In genomic region chr1:25232866-25233784, GRCh38 we compare ENCODE assay signal across 8 cellular contexts. TPM values are rescaled to one million over a fixed set of nuclear protein-coding genes. Genes with fewer than 3 reads are reported as not detected.
DNase-seq lines count a peak whose midpoint lies in the region; ATAC-seq and TF ChIP-seq lines count a peak whose summit lies in the region.

No MANE protein-coding gene starts in this region.

- H3K4me3 Mint-ChIP-seq in activated CD8-positive, alpha-beta T cell treated with anti-CD3 and anti-CD28 coated beads, Interleukin-2, amount 10 ng/mL, durations not matched to agents 7 days and 5 days, result no peak overlapping the region
- H3K4me3 Mint-ChIP-seq in stimulated activated naive CD8-positive, alpha-beta T cell treated with anti-CD3 and anti-CD28 coated beads, Interleukin-15, amount 100 ng/mL, for 72 hours, result no peak overlapping the region

- POLR2A ChIA-PET in A673 (lab: Charles Lee; ENCODE audit: low non-redundant PET), result interaction anchor here (1.7 kb wide), 1 partner anchor 15 kb away, joined by 8 read pairs; the partner anchor contains the start of gene RSRP1
- POLR2A ChIA-PET in activated CD8-positive, alpha-beta T cell treated with anti-CD3 and anti-CD28 coated beads, Interleukin-2, amount 10 ng/mL, durations not matched to agents 7 days and 5 days (lab: Charles Lee), result interaction anchor here (0.5 to 3.6 kb wide), 29 partner anchors 8 to 816 kb away, joined by 3 to 113 read pairs (median 4); partner anchors contain the start of genes CLIC4, MTFR1L, RSRP1 and RUNX3

- BruUV-seq in A673 (replicated peaks; lab: Mats Ljungman, UMichigan), result TSS peak; percentile 96

- TF ChIP-seq CTCF in A673 (conservative IDR thresholded peaks at IDR 0.05; ENCODE audit: low read depth, low read length), result no peak
- no peak for TF ChIP-seq CTCF in GM13976 (IDR thresholded peaks at IDR 0.05; ENCODE audit: borderline replicate concordance, control extremely low read depth, extremely low read depth, insufficient read depth, missing control alignments)
- TF ChIP-seq CTCF in epithelial cell of proximal tubule (conservative IDR thresholded peaks at IDR 0.05; ENCODE audit: low read depth, low read length), result no peak
- TF ChIP-seq CTCF in mucosa of descending colon (IDR thresholded peaks at IDR 0.05), result no peak

- no peaks in the 10 kb centered on the region for H3K27me3 ChIP-seq in A673 (replicated peaks; ENCODE audit: insufficient read depth, low read depth, low read length, poor library complexity)

- DNase-seq in A673 (ENCODE audit: low spot score), result peak; percentile 81
- DNase-seq in GM13976 (ENCODE audit: low spot score), result peak; percentile 82
- peak; percentile 41 for DNase-seq in NCI-H774 (lab: John Stamatoyannopoulos, UW)
- DNase-seq in activated CD8-positive, alpha-beta T cell treated with anti-CD3 and anti-CD28 coated beads, Interleukin-2, amount 10 ng/mL, durations not matched to agents 7 days and 5 days, result peak; percentile 81
- DNase-seq in epithelial cell of proximal tubule (ENCODE audit: low read depth), result no peak
- peak; percentile 81 to 94 (median 88) for DNase-seq in mucosa of descending colon
- DNase-seq in stimulated activated naive CD8-positive, alpha-beta T cell treated with anti-CD3 and anti-CD28 coated beads, Interleukin-15, amount 100 ng/mL, for 72 hours, result peak; percentile 57 to 74

- in situ Hi-C loops in GM13976 (cut with MboI; ENCODE audit: low sequenced_read_pairs, unreplicated experiment), result no loop called here

- no peaks in the 10 kb centered on the region for H3K9me3 Mint-ChIP-seq in activated CD8-positive, alpha-beta T cell treated with anti-CD3 and anti-CD28 coated beads, Interleukin-2, amount 10 ng/mL, durations not matched to agents 7 days and 5 days (ENCODE audit: insufficient read depth)
- no peaks in the 10 kb centered on the region for H3K9me3 Mint-ChIP-seq in stimulated activated naive CD8-positive, alpha-beta T cell treated with anti-CD3 and anti-CD28 coated beads, Interleukin-15, amount 100 ng/mL, for 72 hours

- H3K27ac Mint-ChIP-seq in activated CD8-positive, alpha-beta T cell treated with anti-CD3 and anti-CD28 coated beads, Interleukin-2, amount 10 ng/mL, durations not matched to agents 7 days and 5 days, result no peak overlapping the region
- no peak overlapping the region for H3K27ac Mint-ChIP-seq in stimulated activated naive CD8-positive, alpha-beta T cell treated with anti-CD3 and anti-CD28 coated beads, Interleukin-15, amount 100 ng/mL, for 72 hours

- H3K27me3 Mint-ChIP-seq in activated CD8-positive, alpha-beta T cell treated with anti-CD3 and anti-CD28 coated beads, Interleukin-2, amount 10 ng/mL, durations not matched to agents 7 days and 5 days (ENCODE audit: low read depth), result no peaks in the 10 kb centered on the region
- H3K27me3 Mint-ChIP-seq in stimulated activated naive CD8-positive, alpha-beta T cell treated with anti-CD3 and anti-CD28 coated beads, Interleukin-15, amount 100 ng/mL, for 72 hours, result no peaks in the 10 kb centered on the region

- intact Hi-C loops in A673 (cut with micrococcal nuclease; ENCODE audit: unreplicated experiment) (no loop called here), mucosa of descending colon (cut with DNase I, micrococcal nuclease) (no loop called here)

- H3K9me3 ChIP-seq in A673 (ENCODE audit: low read depth, low read length, poor library complexity, severe bottlenecking) (no peaks in the 10 kb centered on the region), mucosa of descending colon (no peaks in the 10 kb centered on the region)

- H3K36me3 Mint-ChIP-seq in activated CD8-positive, alpha-beta T cell treated with anti-CD3 and anti-CD28 coated beads, Interleukin-2, amount 10 ng/mL, durations not matched to agents 7 days and 5 days (ENCODE audit: low read depth), result peaks cover 31% of the 10 kb centered on the region

- CTCF ChIA-PET in A673 (lab: Charles Lee), result no interaction called here
- CTCF ChIA-PET in activated CD8-positive, alpha-beta T cell treated with anti-CD3 and anti-CD28 coated beads, Interleukin-2, amount 10 ng/mL, durations not matched to agents 7 days and 5 days (lab: Charles Lee), result interaction anchor here (0.7 to 3.1 kb wide), 7 partner anchors 10 to 385 kb away, joined by 3 to 11 read pairs (median 7); no protein-coding TSS in a partner anchor

- peaks cover 31% of the 10 kb centered on the region for H3K4me1 Mint-ChIP-seq in activated CD8-positive, alpha-beta T cell treated with anti-CD3 and anti-CD28 coated beads, Interleukin-2, amount 10 ng/mL, durations not matched to agents 7 days and 5 days (ENCODE audit: low read depth)
- H3K4me1 Mint-ChIP-seq in stimulated activated naive CD8-positive, alpha-beta T cell treated with anti-CD3 and anti-CD28 coated beads, Interleukin-15, amount 100 ng/mL, for 72 hours, result peaks cover 60% of the 10 kb centered on the region

- ATAC-seq in HG03066 (IDR thresholded peaks at IDR 0.05; ENCODE audit: low read depth, unreplicated experiment), result peak; percentile 45
- ATAC-seq in activated CD8-positive, alpha-beta T cell treated with anti-CD3 and anti-CD28 coated beads, Interleukin-2, amount 10 ng/mL, durations not matched to agents 7 days and 5 days, result peak; percentile 62
- peak; percentile 96 for ATAC-seq in mucosa of descending colon
- peak; percentile 89 for ATAC-seq in stimulated activated naive CD8-positive, alpha-beta T cell treated with anti-CD3 and anti-CD28 coated beads, Interleukin-15, amount 100 ng/mL, for 72 hours

- H3K4me3 ChIP-seq in A673 (ENCODE audit: low read depth, low read length, poor library complexity, severe bottlenecking) (peak overlapping the region; percentile 66), epithelial cell of proximal tubule (ENCODE audit: low read depth, low read length) (peak overlapping the region; percentile 98), mucosa of descending colon (peak overlapping the region; percentile 33)

- peak overlapping the region; percentile 82 for H3K27ac ChIP-seq in A673 (ENCODE audit: low read depth, low read length, poor library complexity, severe bottlenecking)

- H3K4me1 ChIP-seq in A673 (ENCODE audit: insufficient read depth, low read length, poor library complexity, severe bottlenecking) (peaks cover 12% of the 10 kb centered on the region), mucosa of descending colon (ENCODE audit: low read depth) (peaks cover 21% of the 10 kb centered on the region)

- H3K36me3 ChIP-seq in A673 (ENCODE audit: insufficient read depth, low read length, poor library complexity, severe bottlenecking) (peaks cover 10% of the 10 kb centered on the region), mucosa of descending colon (ENCODE audit: low read depth) (no peaks in the 10 kb centered on the region)

RNA-seq across cellular contexts. Expression of gene SYF2, which starts 0.8 kb away (rescaled TPM):
- total RNA-seq in A673 (2021) (28.8 and 30.2 TPM in 2 replicates), epithelial cell of proximal tubule (32.3 and 48.4 TPM in 2 replicates), mucosa of descending colon (10 to 100 TPM; 44.0 to 57.9 (median 48.2) TPM)
- total RNA-seq in activated CD8-positive, alpha-beta T cell treated with anti-CD3 and anti-CD28 coated beads, Interleukin-2, amount 10 ng/mL, durations not matched to agents 7 days and 5 days, result 10 to 100 TPM; 36.8 to 37.1 TPM

RNA-seq across cellular contexts. Expression of gene RSRP1, which starts 14.1 kb away (rescaled TPM):
- total RNA-seq in A673 (2021) (62.1 and 65.3 TPM in 2 replicates), epithelial cell of proximal tubule (32.4 and 52.5 TPM in 2 replicates), mucosa of descending colon (100 to 1,000 TPM; 151 to 179 (median 153) TPM)
- 100 to 1,000 TPM; 175 to 199 TPM for total RNA-seq in activated CD8-positive, alpha-beta T cell treated with anti-CD3 and anti-CD28 coated beads, Interleukin-2, amount 10 ng/mL, durations not matched to agents 7 days and 5 days

RNA-seq across cellular contexts. Expression of gene RHD, which starts 39.2 kb away (rescaled TPM):
- not detected in 2 replicates for total RNA-seq in A673 (2021)
- total RNA-seq in activated CD8-positive, alpha-beta T cell treated with anti-CD3 and anti-CD28 coated beads, Interleukin-2, amount 10 ng/mL, durations not matched to agents 7 days and 5 days, result under 1 TPM in 1 of 2 experiments, not detected in 1; 0.10 TPM
- total RNA-seq in epithelial cell of proximal tubule, result not detected in 2 replicates
- not detected for total RNA-seq in mucosa of descending colon

Comparison
In these comparisons a context has a peak if more than half of its experiments do, and no peak if none do; other contexts are left out.
1. H3K4me3 ChIP-seq: peak in every context shown above with its lines; median percentile 98 in epithelial cell of proximal tubule; 66 in A673; 33 in mucosa of descending colon.
2. ATAC-seq: peak in every context shown above with its lines; median percentile 96 in mucosa of descending colon; 89 in stimulated activated naive CD8-positive, alpha-beta T cell treated with anti-CD3 and anti-CD28 coated beads, Interleukin-15, amount 100 ng/mL, for 72 hours; 62 in activated CD8-positive, alpha-beta T cell treated with anti-CD3 and anti-CD28 coated beads, Interleukin-2, amount 10 ng/mL, durations not matched to agents 7 days and 5 days; 45 in HG03066.